9 cellular contexts compared by ENCODE assay signal in the genomic region with DNA sequence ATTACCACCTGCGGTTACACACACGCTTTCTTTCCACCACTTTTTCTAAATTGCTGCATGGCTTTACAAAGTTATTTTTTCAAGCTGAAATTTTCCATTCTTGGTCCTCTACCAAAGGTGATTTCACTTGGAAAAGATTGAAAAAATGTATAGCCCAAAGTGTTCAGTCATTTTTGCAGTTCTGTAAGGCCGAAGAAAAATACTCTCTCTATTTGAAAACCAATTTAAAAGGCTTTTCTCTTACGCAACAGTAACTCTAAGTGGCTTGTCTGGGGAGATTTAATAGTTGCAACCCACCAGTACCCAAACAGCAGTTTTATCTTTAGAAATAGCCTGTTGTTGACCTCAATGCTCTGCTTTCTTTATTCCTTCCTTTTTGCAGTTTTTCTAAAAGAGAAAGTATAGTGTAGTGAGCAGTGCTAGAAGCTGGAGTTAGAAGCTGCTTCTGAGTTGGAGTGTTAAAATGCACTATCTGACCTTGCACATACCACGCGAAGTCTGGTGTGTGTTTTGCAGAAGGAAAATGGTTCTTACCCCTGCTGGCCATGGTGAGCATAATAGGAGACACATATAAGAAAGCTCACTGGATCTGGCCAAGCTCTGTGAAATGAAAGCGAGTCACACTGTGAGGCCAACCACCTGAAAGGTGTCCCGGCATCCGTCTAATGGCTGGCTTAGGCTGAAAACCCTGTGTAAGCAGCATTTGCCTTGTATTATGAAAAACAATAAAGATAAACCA.
DNase-seq lines count a peak whose midpoint lies in the region; ATAC-seq and TF ChIP-seq lines count a peak whose summit lies in the region.
"Had no signal": no experiment of that assay in that cellular context is flagged by ENCODE, and none has a peak within 500 bp of the region (broad histone marks: within the 10 kb centered on the region; RNA-seq: fewer than 3 reads in every experiment).

No MANE protein-coding gene starts in this region.

- peak overlapping the region; percentile 17 to 20 for H3K4me3 ChIP-seq in tibial artery

- H3K27me3 Mint-ChIP-seq in activated T-cell treated with anti-CD3 and anti-CD28 coated beads, Interleukin-2, amount 50 U/mL, for 24 hours: peaks cover 12% of the 10 kb centered on the region

- H3K36me3 Mint-ChIP-seq in activated T-cell treated with anti-CD3 and anti-CD28 coated beads, Interleukin-2, amount 50 U/mL, for 24 hours (ENCODE audit: low read depth): no peaks in the 10 kb centered on the region

- TF ChIP-seq CTCF in VCaP (conservative IDR thresholded peaks at IDR 0.05) (peak; percentile 55; the same call in 1 of the 2 replicates), tibial artery (IDR thresholded peaks at IDR 0.05) (peak; percentile 18 to 25)

- H3K4me1 ChIP-seq in tibial artery: peaks cover 0 to 65% (median 18%) of the 10 kb centered on the region in 4 donors

- H3K27me3 ChIP-seq in tibial artery: no peaks in the 10 kb centered on the region

- H3K4me3 Mint-ChIP-seq in activated T-cell treated with anti-CD3 and anti-CD28 coated beads, Interleukin-2, amount 50 U/mL, for 24 hours: no peak overlapping the region

- no peaks in the 10 kb centered on the region for H3K9me3 Mint-ChIP-seq in activated T-cell treated with anti-CD3 and anti-CD28 coated beads, Interleukin-2, amount 50 U/mL, for 24 hours

- no peaks in the 10 kb centered on the region for H3K36me3 ChIP-seq in tibial artery

- ATAC-seq in left ventricle myocardium superior (peak; percentile 78), GM21786 (IDR thresholded peaks at IDR 0.05; ENCODE audit: unreplicated experiment) (no peak), HG02610 (IDR thresholded peaks at IDR 0.05; ENCODE audit: unreplicated experiment) (no peak)

- peak; percentile 23 for DNase-seq in DMS53 (lab: John Stamatoyannopoulos, UW)
- no peak for DNase-seq in DMS53 treated with DMSO at 0.1 percent for 48 hours (lab: John Stamatoyannopoulos, UW; ENCODE audit: unreplicated experiment)
- no peak for DNase-seq in left ventricle myocardium superior
- DNase-seq in tibial artery: no peak
- DNase-seq in activated T-cell treated with anti-CD3 and anti-CD28 coated beads, Interleukin-2, amount 50 U/mL, for 24 hours: no peak

- no peaks in the 10 kb centered on the region for H3K4me1 Mint-ChIP-seq in activated T-cell treated with anti-CD3 and anti-CD28 coated beads, Interleukin-2, amount 50 U/mL, for 24 hours (ENCODE audit: low read depth)

- no peaks in the 10 kb centered on the region for H3K9me3 ChIP-seq in tibial artery

- H3K27ac ChIP-seq in VCaP (no peak overlapping the region), tibial artery (peak overlapping the region; percentile 3 to 53)
- H3K27ac ChIP-seq: 22Rv1 had no signal

- no peak overlapping the region for H3K27ac Mint-ChIP-seq in activated T-cell treated with anti-CD3 and anti-CD28 coated beads, Interleukin-2, amount 50 U/mL, for 24 hours

- intact Hi-C loops in left ventricle myocardium superior (cut with micrococcal nuclease): no loop called here
- intact Hi-C loops in tibial artery (cut with DNase I; ENCODE audit: low total_unique reads): no loop called here
